In the genomic region with DNA sequence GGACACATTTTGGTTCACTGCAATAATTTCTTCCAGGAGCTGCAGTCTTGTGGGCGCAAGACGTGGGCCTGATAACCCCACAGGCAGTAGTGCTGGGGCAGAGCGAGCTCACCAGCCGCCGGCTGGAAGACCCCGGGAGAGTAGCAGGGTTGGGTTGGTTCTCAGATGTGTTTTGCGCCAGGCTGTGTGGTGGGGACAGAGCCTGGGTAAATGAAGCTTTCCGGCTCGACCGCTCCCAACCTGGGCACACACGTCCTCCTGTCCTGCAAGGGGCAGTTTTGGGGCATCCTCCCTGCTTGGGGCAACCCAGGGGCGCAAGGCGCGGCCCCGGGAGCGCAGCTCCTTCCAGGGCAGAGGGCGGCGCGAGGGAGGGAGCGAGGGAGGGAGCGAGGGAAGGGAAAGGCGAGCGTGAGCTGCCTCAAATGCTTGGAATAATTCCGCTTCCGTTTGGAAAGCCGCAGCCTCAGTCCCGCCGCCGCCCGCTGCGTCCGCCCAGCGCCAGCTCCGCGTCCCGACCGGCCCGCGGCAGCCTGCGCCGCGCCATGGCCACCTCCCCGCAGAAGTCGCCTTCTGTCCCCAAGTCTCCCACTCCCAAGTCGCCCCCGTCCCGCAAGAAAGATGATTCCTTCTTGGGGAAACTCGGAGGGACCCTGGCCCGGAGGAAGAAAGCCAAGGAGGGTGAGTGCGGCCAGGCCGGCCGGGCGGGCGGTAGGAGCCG, we compare ENCODE assay signal across 8 cellular contexts. TPM values are rescaled to one million over a fixed set of nuclear protein-coding genes. Genes with fewer than 3 reads are reported as not detected.
DNase-seq lines count a peak whose midpoint lies in the region; ATAC-seq and TF ChIP-seq lines count a peak whose summit lies in the region.

A gene with protein sequence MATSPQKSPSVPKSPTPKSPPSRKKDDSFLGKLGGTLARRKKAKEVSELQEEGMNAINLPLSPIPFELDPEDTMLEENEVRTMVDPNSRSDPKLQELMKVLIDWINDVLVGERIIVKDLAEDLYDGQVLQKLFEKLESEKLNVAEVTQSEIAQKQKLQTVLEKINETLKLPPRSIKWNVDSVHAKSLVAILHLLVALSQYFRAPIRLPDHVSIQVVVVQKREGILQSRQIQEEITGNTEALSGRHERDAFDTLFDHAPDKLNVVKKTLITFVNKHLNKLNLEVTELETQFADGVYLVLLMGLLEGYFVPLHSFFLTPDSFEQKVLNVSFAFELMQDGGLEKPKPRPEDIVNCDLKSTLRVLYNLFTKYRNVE (plus strand): TSS at position 466 of the 718 bp plus-strand sequence. CDS start 77 bp downstream, at position 543.

- H3K27ac ChIP-seq in epithelial cell of prostate (peak within 1 kb of the TSS; percentile 87), mesodermal cell (ENCODE audit: low read depth, low read length, severe bottlenecking) (peak within 1 kb of the TSS; percentile 99), uterus (peak within 1 kb of the TSS; percentile 99 to 100)

- H3K4me3 ChIP-seq in mesodermal cell (ENCODE audit: extremely low read depth, insufficient read depth, low read length, poor library complexity, severe bottlenecking) (peak within 1 kb of the TSS; percentile 52), uterus (peak within 1 kb of the TSS; percentile 48 to 93)

- 4 to 6% methylated on average over 30 to 40 of the region's 55 CpGs for WGBS in mesodermal cell (ENCODE audit: insufficient coverage in 2 of 2), 2 experiments

- TF ChIP-seq POLR2A in uterus (IDR thresholded peaks at IDR 0.05): peak in 1 of 2 donors; percentile 23

- H3K9me3 ChIP-seq in mesodermal cell (ENCODE audit: control insufficient read depth, low read length) (peaks cover 8% of the 10 kb centered on the region), uterus (no peaks in the 10 kb centered on the region)

- no peaks in the 10 kb centered on the region for H3K27me3 ChIP-seq in uterus

- H3K4me1 ChIP-seq in mesodermal cell (ENCODE audit: control insufficient read depth, insufficient read depth, low read length, poor library complexity, severe bottlenecking) (peaks cover 11% of the 10 kb centered on the region), uterus (peaks cover 0 to 12% of the 10 kb centered on the region in 2 donors)

- DNase-seq in NCI-H82 (lab: John Stamatoyannopoulos, UW) (peak; percentile 34), NCI-H82 treated with DMSO at 0.1 percent for 48 hours (lab: John Stamatoyannopoulos, UW; ENCODE audit: unreplicated experiment) (no peak), SW 1271 (lab: John Stamatoyannopoulos, UW) (peak; percentile 35 to 65), epithelial cell of prostate (ENCODE audit: low read depth, low spot score) (no peak), uterus (peak; percentile 64 to 76)

- intact Hi-C loops in uterus (cut with DNase I; ENCODE audit: low total_unique reads): no loop called here

- peak in 1 of 4 experiments; percentile 20 for TF ChIP-seq CTCF in uterus (IDR thresholded peaks at IDR 0.05)

- ATAC-seq in HG02870 (IDR thresholded peaks at IDR 0.05; ENCODE audit: unreplicated experiment) (no peak), GM21360 (IDR thresholded peaks at IDR 0.05; ENCODE audit: unreplicated experiment) (no peak)

- peaks cover 33% of the 10 kb centered on the region for H3K36me3 ChIP-seq in mesodermal cell (ENCODE audit: control insufficient read depth, insufficient read depth, low read length)
- H3K36me3 ChIP-seq in uterus: no peaks in the 10 kb centered on the region

RNA-seq across cellular contexts. Expression of the gene that starts here (rescaled TPM):
- 62.0 TPM for polyA plus RNA-seq in mesodermal cell (2013, experiment 1 of 2)
- 63.3 TPM for polyA plus RNA-seq in mesodermal cell (2013, experiment 2 of 2)
- 100 to 1,000 TPM in 1 of 4 donors, 10 to 100 TPM in 3; 52.9 to 188 (median 66.5) TPM for total RNA-seq in uterus

Comparison
In these comparisons a context has a peak if more than half of its experiments do, and no peak if none do; other contexts are left out.
1. DNase-seq: peak in NCI-H82 (single experiment), SW 1271 (2 of 2) and uterus (2 of 2); none in NCI-H82 treated with DMSO at 0.1 percent for 48 hours (single experiment) and epithelial cell of prostate (single experiment).
2. Peak in every context shown above with its lines, with median percentiles within 50 percentile points of each other: H3K27ac ChIP-seq.